ENCODE assay signal across 14 cellular contexts in genomic region chr13:34867590-34867989, GRCh38.
DNase-seq lines count a peak whose midpoint lies in the region; ATAC-seq, FAIRE-seq and TF ChIP-seq lines count a peak whose summit lies in the region.
"Had no signal": no experiment of that assay in that cellular context is flagged by ENCODE, and none has a peak within 500 bp of the region (broad histone marks: within the 10 kb centered on the region; RNA-seq: fewer than 3 reads in every experiment).

No MANE protein-coding gene starts in this region.

- DNase-seq in HepG2 (ENCODE audit: low spot score) = no peak
- DNase-seq in right lobe of liver = no peak
- DNase-seq in adipocyte (ENCODE audit: low read depth) = peak; percentile 61
- DNase-seq in inferior parietal cortex (ENCODE audit: extremely low spot score) = peak; percentile 16
- DNase-seq in activated CD4-positive, CD25-positive, alpha-beta regulatory T cell (lab: John Stamatoyannopoulos, UW) = no peak
- DNase-seq in colonic mucosa = no peak
- DNase-seq in H7 = no peak
- no peak for DNase-seq in GM19240 (ENCODE audit: insufficient read length, low spot score)
- DNase-seq: activated effector memory CD4-positive, alpha-beta T cell treated with anti-CD3 and anti-CD28 coated beads, Interleukin-2, amount 50 U/mL, for 16 hours; foreskin keratinocyte; NCI-H1092 treated with DMSO at 0.1 percent for 48 hours had no signal

- H3K36me3 ChIP-seq in HepG2 (replicated peaks in 1 of 2; ENCODE audit: control insufficient read depth in 1 of 2, insufficient read depth in 2 of 2, low read length in 2 of 2) (no peaks in the 10 kb centered on the region), right lobe of liver (no peaks in the 10 kb centered on the region), adipocyte (ENCODE audit: control insufficient read depth, insufficient read depth, low read length, severe bottlenecking) (no peaks in the 10 kb centered on the region), colonic mucosa (no peaks in the 10 kb centered on the region), H7 (replicated peaks; ENCODE audit: control insufficient read depth, insufficient read depth, low read length) (no peaks in the 10 kb centered on the region)

- TF ChIP-seq CTCF in HepG2 (CRISPR knock-in tag; IDR thresholded peaks at IDR 0.05) (no peak), right lobe of liver (IDR thresholded peaks at IDR 0.05) (no peak), colonic mucosa (IDR thresholded peaks at IDR 0.05) (no peak)

- FAIRE-seq in HepG2 (lab: Jason Lieb, UNC) = no peak
- FAIRE-seq: keratinocyte, urothelium cell line had no signal

- H3K4me1 ChIP-seq in HepG2 (ENCODE audit: insufficient read depth, low read length) (no peaks in the 10 kb centered on the region), right lobe of liver (no peaks in the 10 kb centered on the region), adipocyte (ENCODE audit: control insufficient read depth, insufficient read depth, low read length) (peaks cover 16% of the 10 kb centered on the region), colonic mucosa (no peaks in the 10 kb centered on the region)
- H3K4me1 ChIP-seq: foreskin keratinocyte had no signal

- H3K79me2 ChIP-seq in HepG2 (ENCODE audit: insufficient read depth, low read length) = no peaks in the 10 kb centered on the region

- no peak overlapping the region for H2AFZ ChIP-seq in HepG2 (ENCODE audit: low read length)

- CTCF ChIA-PET in HepG2 (lab: Yijun Ruan, JAX; ENCODE audit: low intra/inter-chr PET ratio, low total read pairs) = no interaction called here

- BruUV-seq in HepG2 (replicated peaks; lab: Mats Ljungman, UMichigan) = no TSS peak

- no peak for ATAC-seq in HepG2
- no peak for ATAC-seq in right lobe of liver
- ATAC-seq: foreskin keratinocyte; natural killer cell treated with Interleukin-12 subunit alpha and Interleukin-12 subunit beta and Interleukin-15 and Interleukin-18, amount 100 ng/mL, for 72 hours had no signal

- H3K9ac ChIP-seq in HepG2 (ENCODE audit: insufficient read depth, low read depth, low read length) (no peak overlapping the region), adipocyte (ENCODE audit: low read length) (no peak overlapping the region), colonic mucosa (ENCODE audit: low read depth in 2 of 2, low read length in 2 of 2) (no peak overlapping the region)

- no peak overlapping the region for H3K4me3 ChIP-seq in HepG2 (replicated peaks in 1 of 3; ENCODE audit: insufficient read depth in 1 of 3, low read depth in 2 of 3, low read length in 3 of 3)
- no peak overlapping the region for H3K4me3 ChIP-seq in right lobe of liver
- no peak overlapping the region for H3K4me3 ChIP-seq in adipocyte (ENCODE audit: low read length)
- H3K4me3 ChIP-seq in colonic mucosa = no peak overlapping the region
- H3K4me3 ChIP-seq in H7 (ENCODE audit: insufficient read depth, low read depth, low read length) = no peak overlapping the region

- 0 out of 5 replicates have a peak, but pooled peaks cover 0 to 3% of the 10 kb centered on the region in 2 experiments for H3K27me3 ChIP-seq in HepG2 (ENCODE audit: control insufficient read depth in 1 of 2, insufficient read depth in 2 of 2, low read length in 2 of 2)
- H3K27me3 ChIP-seq in right lobe of liver = no peaks in the 10 kb centered on the region
- no peaks in the 10 kb centered on the region for H3K27me3 ChIP-seq in adipocyte (replicated peaks; ENCODE audit: control insufficient read depth, insufficient read depth, low read length)
- no peaks in the 10 kb centered on the region for H3K27me3 ChIP-seq in colonic mucosa
- no peaks in the 10 kb centered on the region for H3K27me3 ChIP-seq in H7 (ENCODE audit: control insufficient read depth, insufficient read depth, low read length)
- H3K27me3 ChIP-seq: foreskin keratinocyte had no signal

- POLR2A ChIA-PET in HepG2 (lab: Yijun Ruan, JAX) = no interaction called here

- in situ Hi-C loops in HepG2 (cut with HindIII; ENCODE audit: extremely low pct_ligation_motif_present, low pct_unique_long_range_greater_than_20kb) = no loop called here

- no peaks in the 10 kb centered on the region for H3K9me3 ChIP-seq in HepG2 (ENCODE audit: low read length)
- no peaks in the 10 kb centered on the region for H3K9me3 ChIP-seq in right lobe of liver
- no peaks in the 10 kb centered on the region for H3K9me3 ChIP-seq in adipocyte (ENCODE audit: control insufficient read depth, low read length)
- no peaks in the 10 kb centered on the region for H3K9me3 ChIP-seq in colonic mucosa

- 44% methylated on average over 4 of the region's 4 CpGs for WGBS in HepG2 (ENCODE audit: low lambda C conversion rate)
- 74% methylated on average over 4 of the region's 4 CpGs for WGBS in right lobe of liver (ENCODE audit: insufficient coverage, low coverage, low lambda C conversion rate, missing lambda C conversion rate)

- TF ChIP-seq POLR2A in HepG2 (IDR thresholded peaks at IDR 0.05; ENCODE audit: insufficient read depth in 1 of 2, low read depth in 2 of 2, low read length in 2 of 2) (no peak), right lobe of liver (IDR thresholded peaks at IDR 0.05) (no peak)

- H3K27ac ChIP-seq in HepG2 (ENCODE audit: extremely low read length, insufficient read depth, low read length) (no peak overlapping the region), right lobe of liver (no peak overlapping the region), colonic mucosa (no peak overlapping the region)
- H3K27ac ChIP-seq: foreskin keratinocyte had no signal

- intact Hi-C loops in HepG2 (cut with micrococcal nuclease; ENCODE audit: unreplicated experiment) (no loop called here), right lobe of liver (cut with DNase I) (no loop called here), colonic mucosa (cut with DNase I) (no loop called here)

- TF ChIP-seq EP300 in HepG2 (IDR thresholded peaks at IDR 0.05; ENCODE audit: low read depth in 2 of 2, low read length in 2 of 2) (no peak), HepG2 (CRISPR knock-in tag; IDR thresholded peaks at IDR 0.05; ENCODE audit: borderline replicate concordance) (no peak)

- no peaks in the 10 kb centered on the region for H4K20me1 ChIP-seq in HepG2 (ENCODE audit: insufficient read depth, low read length)

- H3K4me2 ChIP-seq in HepG2 (ENCODE audit: low read depth, low read length) = no peak overlapping the region

- TF ChIP-seq RAD21 in HepG2 (CRISPR knock-in tag; IDR thresholded peaks at IDR 0.05) = no peak

TF ChIP-seq in HepG2, 621 proteins besides CTCF, POLR2A, EP300 and RAD21:
- TF ChIP-seq NFE2L2 (IDR thresholded peaks at IDR 0.05; ENCODE audit: low read length) (peak; percentile 82), MAFK (conservative IDR thresholded peaks at IDR 0.05 in 1 of 2, IDR thresholded peaks at IDR 0.05 in 1 of 2; ENCODE audit: low read length in 2 of 2) (peak in 1 of 2 experiments; percentile 28; a peak in 1 of 4 replicates), MAZ (IDR thresholded peaks at IDR 0.05; ENCODE audit: borderline replicate concordance, low read depth, low read length) (no peak), MAZ (CRISPR knock-in tag; IDR thresholded peaks at IDR 0.05; ENCODE audit: low read depth) (no peak)

Comparison
In these comparisons a context has a peak if more than half of its experiments do, and no peak if none do; other contexts are left out.
1. DNase-seq: peak in adipocyte (single experiment) and inferior parietal cortex (single experiment); none in HepG2 (single experiment), right lobe of liver (0 of 3), activated CD4-positive, CD25-positive, alpha-beta regulatory T cell (0 of 4), colonic mucosa (single experiment), H7 (single experiment) and GM19240 (single experiment).